1 cellular context compared by ENCODE assay signal in the genomic region with DNA sequence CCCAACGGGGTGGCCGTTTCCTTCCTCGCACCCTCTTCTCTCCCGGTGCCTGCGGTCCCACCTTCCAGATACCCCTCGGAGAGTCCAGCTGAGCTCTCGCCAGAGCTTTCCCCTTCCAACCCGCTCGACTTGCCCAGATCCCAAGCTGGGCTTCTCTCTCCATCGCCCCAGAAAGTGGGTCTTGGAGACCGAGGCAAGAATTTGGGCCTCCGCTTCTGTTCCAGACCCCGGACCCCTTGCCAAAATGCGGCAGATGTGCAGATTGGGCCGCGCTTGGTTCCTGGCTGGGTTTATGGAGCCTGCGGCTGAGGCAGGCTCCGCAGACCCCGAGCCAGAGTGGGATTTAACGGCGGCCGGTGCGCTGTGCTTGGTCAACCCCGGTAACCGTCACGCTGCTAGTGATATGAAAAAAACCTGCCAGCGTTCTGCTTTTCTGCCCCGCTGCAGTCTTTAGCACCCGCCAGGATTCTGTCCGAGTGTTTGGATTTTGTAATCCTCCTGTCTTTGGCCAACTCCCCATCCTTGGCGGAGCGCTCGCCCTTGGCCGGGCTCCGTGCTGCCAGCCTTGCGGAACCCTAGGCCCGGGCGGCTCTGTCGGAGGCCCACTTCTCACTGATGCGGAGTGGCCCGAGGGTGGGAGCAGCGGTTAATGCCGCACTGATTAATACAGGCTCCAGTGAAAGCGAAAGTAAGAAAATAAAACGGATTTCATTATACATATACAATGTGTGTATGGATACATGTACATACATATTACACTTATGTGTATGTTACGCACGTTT.
TF ChIP-seq lines count a peak whose summit lies in the region.

No MANE protein-coding gene starts in this region.

TF ChIP-seq in HEK293, 187 proteins besides CTCF, POLR2A, EP300 and RAD21 (continued from another document):
- TF ChIP-seq, protein P1, sequence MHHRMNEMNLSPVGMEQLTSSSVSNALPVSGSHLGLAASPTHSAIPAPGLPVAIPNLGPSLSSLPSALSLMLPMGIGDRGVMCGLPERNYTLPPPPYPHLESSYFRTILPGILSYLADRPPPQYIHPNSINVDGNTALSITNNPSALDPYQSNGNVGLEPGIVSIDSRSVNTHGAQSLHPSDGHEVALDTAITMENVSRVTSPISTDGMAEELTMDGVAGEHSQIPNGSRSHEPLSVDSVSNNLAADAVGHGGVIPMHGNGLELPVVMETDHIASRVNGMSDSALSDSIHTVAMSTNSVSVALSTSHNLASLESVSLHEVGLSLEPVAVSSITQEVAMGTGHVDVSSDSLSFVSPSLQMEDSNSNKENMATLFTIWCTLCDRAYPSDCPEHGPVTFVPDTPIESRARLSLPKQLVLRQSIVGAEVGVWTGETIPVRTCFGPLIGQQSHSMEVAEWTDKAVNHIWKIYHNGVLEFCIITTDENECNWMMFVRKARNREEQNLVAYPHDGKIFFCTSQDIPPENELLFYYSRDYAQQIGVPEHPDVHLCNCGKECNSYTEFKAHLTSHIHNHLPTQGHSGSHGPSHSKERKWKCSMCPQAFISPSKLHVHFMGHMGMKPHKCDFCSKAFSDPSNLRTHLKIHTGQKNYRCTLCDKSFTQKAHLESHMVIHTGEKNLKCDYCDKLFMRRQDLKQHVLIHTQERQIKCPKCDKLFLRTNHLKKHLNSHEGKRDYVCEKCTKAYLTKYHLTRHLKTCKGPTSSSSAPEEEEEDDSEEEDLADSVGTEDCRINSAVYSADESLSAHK (tag by site-specific recombination; IDR thresholded peaks at IDR 0.05) = no peak
TF ChIP-seq in HEK293: peak in this region for 20.
